In the genomic region with DNA sequence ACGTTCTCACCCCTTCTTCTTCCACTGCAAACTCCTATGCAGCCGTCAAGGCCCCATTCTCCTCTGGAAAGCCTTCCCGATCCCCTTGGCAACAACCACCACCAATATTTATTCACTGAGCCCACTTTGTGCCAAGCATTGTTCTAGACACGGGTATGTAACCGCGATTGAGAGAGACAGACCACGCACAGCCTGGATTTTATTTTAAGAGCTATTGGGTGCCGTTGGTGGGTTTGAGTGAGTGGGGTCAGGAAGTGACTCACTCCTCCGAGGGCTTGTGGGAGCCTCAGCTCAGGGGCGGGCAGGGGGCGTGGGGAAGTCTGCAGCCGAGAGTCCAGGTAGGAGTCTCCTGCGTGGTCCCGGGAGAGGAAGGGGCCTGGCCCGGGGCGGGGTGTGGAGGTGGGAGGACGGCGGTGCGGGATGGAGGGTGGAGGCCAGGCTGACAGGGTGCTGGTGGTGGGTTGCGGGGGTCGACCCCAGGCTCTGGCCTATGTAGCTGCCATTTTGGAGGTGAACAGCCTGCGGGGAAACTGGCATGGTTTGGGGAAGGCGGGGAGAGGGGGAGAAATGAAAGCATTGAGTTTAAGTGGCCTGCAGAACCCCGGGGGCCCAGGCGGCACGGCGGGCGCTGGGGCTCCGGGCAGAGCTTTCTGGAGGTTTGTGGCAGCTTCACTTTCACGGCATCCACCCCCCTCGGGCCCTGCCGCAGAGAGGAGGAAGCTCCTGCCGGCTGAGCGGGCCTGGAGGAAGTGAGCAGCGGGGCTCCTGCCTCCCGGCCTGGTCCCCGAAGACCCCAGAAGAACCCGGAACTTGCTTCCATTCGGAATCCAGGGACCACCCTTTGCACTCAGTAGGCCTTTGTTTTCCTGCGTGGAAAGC, we compare ENCODE assay signal across 8 cellular contexts.
A peak's percentile ranks its signal among the peaks of the same experiment; 100 is the strongest.
DNase-seq lines count a peak whose midpoint lies in the region; ATAC-seq and TF ChIP-seq lines count a peak whose summit lies in the region.

No MANE protein-coding gene starts in this region.

- ATAC-seq in HG02642 (IDR thresholded peaks at IDR 0.05; ENCODE audit: poor library complexity, unreplicated experiment) (peak; percentile 43), HG03175 (IDR thresholded peaks at IDR 0.05; ENCODE audit: unreplicated experiment) (no peak)

- peak overlapping the region; percentile 57 for H3K4me3 ChIP-seq in coronary artery
- peak overlapping the region; percentile 17 to 46 (median 36) for H3K4me3 ChIP-seq in skin epidermis

- TF ChIP-seq CTCF in coronary artery (IDR thresholded peaks at IDR 0.05): no peak

- DNase-seq in activated CD4-positive, CD25-positive, alpha-beta regulatory T cell treated with anti-CD3 and anti-CD28 coated beads, Interleukin-2, amount 50 U/mL, for 16 hours (ENCODE audit: low read depth, low spot score): peak; percentile 21
- no peak for DNase-seq in coronary artery (ENCODE audit: low spot score)
- DNase-seq in NCI-H2171 treated with DMSO at 0.1 percent for 48 hours (lab: John Stamatoyannopoulos, UW): no peak
- no peak for DNase-seq in NCI-H526 treated with DMSO at 0.1 percent for 48 hours (lab: John Stamatoyannopoulos, UW)
- DNase-seq in SHP77 treated with DMSO at 0.1 percent for 48 hours (lab: John Stamatoyannopoulos, UW): no peak

- peak overlapping the region in 1 of 2 donors; percentile 77 for H3K27ac ChIP-seq in coronary artery
- peak overlapping the region in 20 of 21 experiments; percentile 3 to 95 (median 79) for H3K27ac ChIP-seq in skin epidermis
